In the genomic region with DNA sequence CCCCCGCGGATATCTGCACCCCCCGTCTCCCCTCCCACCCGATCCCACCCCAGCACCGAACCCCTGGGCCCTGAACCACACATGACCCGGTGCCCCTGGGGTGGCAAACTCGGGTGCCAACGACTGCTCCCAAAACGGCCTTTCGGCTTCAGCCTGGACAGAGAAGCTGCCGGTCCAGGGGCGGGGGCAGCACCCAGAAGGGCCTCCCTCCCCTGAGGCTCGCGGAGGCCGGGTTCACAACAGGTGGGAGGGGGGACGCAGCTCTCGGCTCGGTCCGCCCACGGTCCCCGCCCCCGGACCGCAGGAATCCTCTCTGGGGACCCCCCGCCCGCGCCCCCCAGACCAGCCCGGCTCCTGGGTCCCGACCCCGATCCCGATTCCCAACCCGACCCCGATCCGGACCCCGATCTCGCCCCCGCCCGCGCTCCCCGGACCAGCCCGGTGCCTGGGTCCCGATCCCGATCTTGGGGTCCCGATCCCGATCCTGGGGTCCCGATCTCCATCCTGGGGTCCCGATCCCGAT, we compare ENCODE assay signal across 8 cellular contexts. TPM values are rescaled to one million over a fixed set of nuclear protein-coding genes. Genes with fewer than 3 reads are reported as not detected.
DNase-seq lines count a peak whose midpoint lies in the region; ATAC-seq and TF ChIP-seq lines count a peak whose summit lies in the region.

No MANE protein-coding gene starts in this region.

- H2BK12ac ChIP-seq in neuronal stem cell (ENCODE audit: low read length) = peak overlapping the region; percentile 73

- no peak overlapping the region for H3K27ac ChIP-seq in CD4-positive, alpha-beta T cell (ENCODE audit: low read depth, low read length)
- no peak overlapping the region for H3K27ac ChIP-seq in RWPE2 (ENCODE audit: poor library complexity, severe bottlenecking)
- no peak overlapping the region for H3K27ac ChIP-seq in neuronal stem cell (replicated peaks; ENCODE audit: low read length)

- H3K79me1 ChIP-seq in neuronal stem cell (ENCODE audit: low read depth, low read length) = peaks cover 16% of the 10 kb centered on the region

- H3K27me3 Mint-ChIP-seq in CD4-positive, alpha-beta T cell = no peaks in the 10 kb centered on the region

- H3K4me2 ChIP-seq in neuronal stem cell (ENCODE audit: insufficient read depth, low read length, poor library complexity, severe bottlenecking) = peak overlapping the region; percentile 93

- intact Hi-C loops in CD4-positive, alpha-beta T cell (cut with DNase I, micrococcal nuclease) = loop anchor here in 1 of 2 experiments (2.0 kb wide), 1 partner anchor 200 kb away; a partner anchor contains a TSS

- peak overlapping the region; percentile 98 for H3K18ac ChIP-seq in neuronal stem cell (ENCODE audit: low read length)

- H2AK5ac ChIP-seq in neuronal stem cell (ENCODE audit: low read depth, low read length) = peak overlapping the region; percentile 75

- H3K9me3 ChIP-seq in CD4-positive, alpha-beta T cell (ENCODE audit: control insufficient read depth, low read length) = no peaks in the 10 kb centered on the region
- H3K9me3 ChIP-seq in RWPE2 (ENCODE audit: severe bottlenecking) (no peaks in the 10 kb centered on the region), neuronal stem cell (replicated peaks in 1 of 2; ENCODE audit: control insufficient read depth in 2 of 2, insufficient read depth in 1 of 2, low read depth in 1 of 2, low read length in 2 of 2) (no peaks in the 10 kb centered on the region)

- peak overlapping the region; percentile 89 for H3K23ac ChIP-seq in neuronal stem cell (ENCODE audit: low read depth, low read length, poor library complexity)

- H3K27me3 ChIP-seq in CD4-positive, alpha-beta T cell (ENCODE audit: control insufficient read depth, insufficient read depth, low read length) = no peaks in the 10 kb centered on the region
- peaks cover 18% of the 10 kb centered on the region for H3K27me3 ChIP-seq in RWPE2 (ENCODE audit: insufficient read depth, poor library complexity, severe bottlenecking)
- peaks cover 0 to 27% (median 26%) of the 10 kb centered on the region in 3 experiments for H3K27me3 ChIP-seq in neuronal stem cell (ENCODE audit: control insufficient read depth in 3 of 3, insufficient read depth in 3 of 3, low read depth in 1 of 3, low read length in 3 of 3)

- peak overlapping the region; percentile 81 for H3K4me3 Mint-ChIP-seq in CD4-positive, alpha-beta T cell

- H3K36me3 Mint-ChIP-seq in CD4-positive, alpha-beta T cell (ENCODE audit: low read depth) = no peaks in the 10 kb centered on the region

- H2BK5ac ChIP-seq in neuronal stem cell (ENCODE audit: low read length) = peak overlapping the region; percentile 53

- ATAC-seq in CD4-positive, alpha-beta T cell (ENCODE audit: poor library complexity) = no peak
- 0 out of 3 replicates have a peak, but pooled peaks have one; percentile 24 for ATAC-seq in RWPE2 (ENCODE audit: low read depth)
- no peak for ATAC-seq in HG02884 (IDR thresholded peaks at IDR 0.05; ENCODE audit: unreplicated experiment)

- H3K4me3 ChIP-seq in RWPE2 (ENCODE audit: severe bottlenecking) (peak overlapping the region; percentile 36), epithelial cell of esophagus (ENCODE audit: low read length) (peak overlapping the region; percentile 38), neuronal stem cell (ENCODE audit: low read length in 2 of 2) (peak overlapping the region; percentile 80 to 93)

- DNase-seq in CD4-positive, alpha-beta T cell = no peak
- DNase-seq in RWPE2 (ENCODE audit: low spot score) (no peak), epithelial cell of esophagus (ENCODE audit: low read depth) (no peak), neuronal stem cell (ENCODE audit: low spot score) (no peak), NCI-H526 treated with DMSO at 0.1 percent for 48 hours (lab: John Stamatoyannopoulos, UW) (no peak), ureter (ENCODE audit: low spot score) (no peak), C1 segment of cervical spinal cord (lab: John Stamatoyannopoulos, UW) (no peak)

- H3K9me3 Mint-ChIP-seq in CD4-positive, alpha-beta T cell = no peaks in the 10 kb centered on the region

- H2BK15ac ChIP-seq in neuronal stem cell (ENCODE audit: low read length) = peak overlapping the region; percentile 37

- no peak overlapping the region for H4K8ac ChIP-seq in neuronal stem cell (ENCODE audit: low read depth, low read length)

- no peak overlapping the region for H3K4ac ChIP-seq in neuronal stem cell (ENCODE audit: low read length)

- no peak overlapping the region for H4K91ac ChIP-seq in neuronal stem cell (ENCODE audit: low read depth, low read length, poor library complexity)

- no peak for TF ChIP-seq CTCF in CD4-positive, alpha-beta T cell (IDR thresholded peaks at IDR 0.05)
- TF ChIP-seq CTCF in RWPE2 (IDR thresholded peaks at IDR 0.05; ENCODE audit: poor library complexity, severe bottlenecking) = no peak
- TF ChIP-seq CTCF in epithelial cell of esophagus (IDR thresholded peaks at IDR 0.05; ENCODE audit: insufficient read depth, low read depth, low read length, missing control alignments) = no peak

- POLR2A ChIA-PET in CD4-positive, alpha-beta T cell (lab: Charles Lee) = interaction anchor here (0.6 to 1.8 kb wide), 2 partner anchors 71 to 1090 kb away, joined by 4 read pairs; no protein-coding TSS in a partner anchor

- H2BK120ac ChIP-seq in neuronal stem cell (ENCODE audit: low read depth, low read length) = no peak overlapping the region

- H3K4me1 ChIP-seq in RWPE2 (ENCODE audit: insufficient read depth, poor library complexity, severe bottlenecking) = no peaks in the 10 kb centered on the region
- H3K4me1 ChIP-seq in neuronal stem cell (ENCODE audit: control insufficient read depth in 2 of 2, insufficient read depth in 1 of 2, low read depth in 1 of 2, low read length in 2 of 2) = peaks cover 17 to 27% of the 10 kb centered on the region in 2 donors

- peak overlapping the region; percentile 92 for H2AFZ ChIP-seq in neuronal stem cell (ENCODE audit: low read length)

- peak overlapping the region; percentile 97 for H3K9ac ChIP-seq in neuronal stem cell (ENCODE audit: low read depth, low read length, poor library complexity)

- WGBS in neuronal stem cell (ENCODE audit: extremely low coverage in 2 of 2, insufficient read length in 2 of 2, insufficient replicate concordance in 1 of 2), 2 donors = no CpG with 5 or more reads among the region's 47 CpGs

- no peak overlapping the region for H3K27ac Mint-ChIP-seq in CD4-positive, alpha-beta T cell

- H3K36me3 ChIP-seq in RWPE2 (ENCODE audit: low read depth) (no peaks in the 10 kb centered on the region), neuronal stem cell (replicated peaks in 1 of 2; ENCODE audit: control insufficient read depth in 2 of 2, insufficient read depth in 2 of 2, low read length in 2 of 2) (peaks cover 5 to 7% of the 10 kb centered on the region in 2 donors)

- no peaks in the 10 kb centered on the region for H3K4me1 Mint-ChIP-seq in CD4-positive, alpha-beta T cell (ENCODE audit: low read depth)

- CTCF ChIA-PET in CD4-positive, alpha-beta T cell (lab: Charles Lee) = no interaction called here

- H3K14ac ChIP-seq in neuronal stem cell (ENCODE audit: low read length) = peak overlapping the region; percentile 94

RNA-seq across cellular contexts. Expression of a gene that starts 0.6 kb away (rescaled TPM):
- total RNA-seq in CD4-positive, alpha-beta T cell = 10 to 100 TPM; 72.4 to 74.8 TPM
- 53.3 TPM for polyA plus RNA-seq in neuronal stem cell (2013, experiment 1 of 2)
- polyA plus RNA-seq in neuronal stem cell (2013, experiment 2 of 2) = 57.2 TPM
- total RNA-seq in ureter = 207 TPM

Comparison
In these comparisons a context has a peak if more than half of its experiments do, and no peak if none do; other contexts are left out.
1. H3K4me3 ChIP-seq: peak in every context shown above with its lines; median percentile 86 in neuronal stem cell; 38 in epithelial cell of esophagus; 36 in RWPE2.